12 cellular contexts compared by ENCODE assay signal in the genomic region with DNA sequence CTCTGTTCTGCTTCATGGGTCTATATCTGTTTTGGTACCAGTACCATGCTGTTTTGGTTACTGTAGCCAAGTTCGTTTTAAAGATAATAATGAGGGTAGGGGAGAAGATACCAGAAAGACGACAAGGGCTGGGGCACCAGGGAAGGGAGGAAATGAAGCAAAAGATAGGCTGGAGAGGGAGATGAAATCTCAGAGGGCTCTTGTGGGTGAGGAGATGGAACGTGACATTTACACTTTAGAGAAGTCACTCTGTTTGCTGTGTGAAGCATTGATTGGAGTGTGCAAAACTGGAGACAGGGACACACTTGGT. TPM values are rescaled to one million over a fixed set of nuclear protein-coding genes. Genes with fewer than 3 reads are reported as not detected.
DNase-seq lines count a peak whose midpoint lies in the region; ATAC-seq, FAIRE-seq and TF ChIP-seq lines count a peak whose summit lies in the region.
"Had no signal": no experiment of that assay in that cellular context is flagged by ENCODE, and none has a peak within 500 bp of the region (broad histone marks: within the 10 kb centered on the region; RNA-seq: fewer than 3 reads in every experiment).

No MANE protein-coding gene starts in this region.

- H3K9me1 ChIP-seq in K562 (ENCODE audit: control insufficient read depth, insufficient read depth, low read length), result no peaks in the 10 kb centered on the region

- peak overlapping the region; percentile 92 to 100 for H3K9ac ChIP-seq in K562 (ENCODE audit: insufficient read depth in 1 of 2, low read depth in 2 of 2, low read length in 2 of 2)
- H3K9ac ChIP-seq: BLaER1 treated with 17β-estradiol and CSF1 and Interleukin-3, amounts not matched to agents 10 nM and 100 nM had no signal

- peaks cover 2% of the 10 kb centered on the region for H3K27me3 Mint-ChIP-seq in GM23338 (ENCODE audit: insufficient read depth, low read depth, poor library complexity)
- no peaks in the 10 kb centered on the region for H3K27me3 Mint-ChIP-seq in nephron progenitor cell (ENCODE audit: low read depth, poor library complexity)

- H3K4me3 Mint-ChIP-seq in GM23338 (no peak overlapping the region), nephron progenitor cell (no peak overlapping the region)
- no peak overlapping the region for H3K4me3 Mint-ChIP-seq in stimulated activated effector memory CD8-positive, alpha-beta T cell treated with anti-CD3 and anti-CD28 coated beads, Interleukin-12 subunit alpha, Interleukin-12 subunit beta, amount 100 ng/mL, for 72 hours

- H3K9me3 ChIP-seq in K562 (replicated peaks; ENCODE audit: control insufficient read depth, insufficient read depth, low read depth, low read length), result no peaks in the 10 kb centered on the region; the same call in 1 of the 2 replicates
- H3K9me3 ChIP-seq: BLaER1 treated with 17β-estradiol and CSF1 and Interleukin-3, amounts not matched to agents 10 nM and 100 nM; Peyer's patch had no signal

- H3K4me2 ChIP-seq in GM23338 (no peak overlapping the region), K562 (ENCODE audit: insufficient read depth, low read length) (peak overlapping the region; percentile 98)

- H3K27ac ChIP-seq in GM23338 (ENCODE audit: low read depth) (no peak overlapping the region; the same call in 1 of the 2 replicates), K562 (ENCODE audit: extremely low read depth, low read depth, low read length) (peak overlapping the region; percentile 100)
- H3K27ac ChIP-seq: BLaER1 treated with 17β-estradiol and CSF1 and Interleukin-3, amounts not matched to agents 10 nM and 100 nM; Peyer's patch had no signal

- FAIRE-seq in K562 (lab: Jason Lieb, UNC), result no peak

- peaks cover 7% of the 10 kb centered on the region for H3K4me1 ChIP-seq in GM23338 (ENCODE audit: insufficient read depth)
- peaks cover 17 to 19% of the 10 kb centered on the region in 2 experiments; a peak in 3 of 5 replicates for H3K4me1 ChIP-seq in K562 (replicated peaks in 1 of 2; ENCODE audit: control insufficient read depth in 2 of 2, insufficient read depth in 2 of 2, low read length in 2 of 2)
- H3K4me1 ChIP-seq: Peyer's patch had no signal

- H3K9me3 Mint-ChIP-seq in GM23338, result no peaks in the 10 kb centered on the region
- no peaks in the 10 kb centered on the region for H3K9me3 Mint-ChIP-seq in nephron progenitor cell
- no peaks in the 10 kb centered on the region for H3K9me3 Mint-ChIP-seq in stimulated activated effector memory CD8-positive, alpha-beta T cell treated with anti-CD3 and anti-CD28 coated beads, Interleukin-12 subunit alpha, Interleukin-12 subunit beta, amount 100 ng/mL, for 72 hours

- H4K20me1 ChIP-seq in GM23338 (replicated peaks; ENCODE audit: insufficient read depth) (no peaks in the 10 kb centered on the region), K562 (replicated peaks; ENCODE audit: control insufficient read depth, insufficient read depth, low read length) (no peaks in the 10 kb centered on the region)
- H4K20me1 ChIP-seq: BLaER1 treated with 17β-estradiol and CSF1 and Interleukin-3, amounts not matched to agents 10 nM and 100 nM had no signal

- DNase-seq in GM23338 (ENCODE audit: low spot score) (no peak), OCI-M1 (lab: John Stamatoyannopoulos, UW) (peak; percentile 76), K562 (ENCODE audit: extremely low read depth in 1 of 4, low spot score in 3 of 4) (peak in 1 of 4 experiments; percentile 49), nephron progenitor cell (no peak)
- no peak for DNase-seq in stimulated activated effector memory CD8-positive, alpha-beta T cell treated with anti-CD3 and anti-CD28 coated beads, Interleukin-12 subunit alpha, Interleukin-12 subunit beta, amount 100 ng/mL, for 72 hours (ENCODE audit: low spot score in 2 of 2)
- DNase-seq: NCI-H1092 treated with DMSO at 0.1 percent for 48 hours, NCI-H1694, Peyer's patch, SIG-M5 had no signal

- BruUV-seq in K562 (replicated peaks; lab: Mats Ljungman, UMichigan), result no TSS peak

- H3K27me3 ChIP-seq in GM23338 (ENCODE audit: insufficient read depth), result no peaks in the 10 kb centered on the region
- H3K27me3 ChIP-seq in K562 (ENCODE audit: control insufficient read depth in 2 of 2, insufficient read depth in 2 of 2, low read length in 2 of 2), result no peaks in the 10 kb centered on the region
- H3K27me3 ChIP-seq: BLaER1 treated with 17β-estradiol and CSF1 and Interleukin-3, amounts not matched to agents 10 nM and 100 nM; Peyer's patch had no signal

- H2AFZ ChIP-seq in GM23338 (peak overlapping the region; percentile 87), K562 (ENCODE audit: low read depth, low read length) (peak overlapping the region; percentile 54)

- no peak for TF ChIP-seq EP300 in K562 (IDR thresholded peaks at IDR 0.05; ENCODE audit: low read length)

- H3K36me3 Mint-ChIP-seq in GM23338 (ENCODE audit: low read depth) (no peaks in the 10 kb centered on the region), nephron progenitor cell (ENCODE audit: low read depth) (no peaks in the 10 kb centered on the region)
- peaks cover 6% of the 10 kb centered on the region for H3K36me3 Mint-ChIP-seq in stimulated activated effector memory CD8-positive, alpha-beta T cell treated with anti-CD3 and anti-CD28 coated beads, Interleukin-12 subunit alpha, Interleukin-12 subunit beta, amount 100 ng/mL, for 72 hours

- WGBS in K562 (ENCODE audit: insufficient coverage, low coverage, missing lambda C conversion rate), result 0% methylated on average over 3 of the region's 3 CpGs

- H3K4me1 Mint-ChIP-seq in GM23338 (peaks cover 15% of the 10 kb centered on the region), nephron progenitor cell (peaks cover 28% of the 10 kb centered on the region)
- H3K4me1 Mint-ChIP-seq in stimulated activated effector memory CD8-positive, alpha-beta T cell treated with anti-CD3 and anti-CD28 coated beads, Interleukin-12 subunit alpha, Interleukin-12 subunit beta, amount 100 ng/mL, for 72 hours, result peaks cover 11% of the 10 kb centered on the region

- ATAC-seq in GM23338 (no peak), K562 (peak; percentile 8), GM19351 (IDR thresholded peaks at IDR 0.05; ENCODE audit: unreplicated experiment) (no peak), GM18511 (IDR thresholded peaks at IDR 0.05; ENCODE audit: unreplicated experiment) (no peak)
- ATAC-seq in stimulated activated effector memory CD8-positive, alpha-beta T cell treated with anti-CD3 and anti-CD28 coated beads, Interleukin-12 subunit alpha, Interleukin-12 subunit beta, amount 100 ng/mL, for 72 hours, result no peak

- POLR2A ChIA-PET in K562 (lab: Yijun Ruan, JAX), result no interaction called here

- CTCF ChIA-PET in K562 (lab: Yijun Ruan, JAX; ENCODE audit: low intra/inter-chr PET ratio), result no interaction called here

- no peak overlapping the region for H3K4me3 ChIP-seq in GM23338
- peak overlapping the region; percentile 48 for H3K4me3 ChIP-seq in K562
- H3K4me3 ChIP-seq: BLaER1 treated with 17β-estradiol and CSF1 and Interleukin-3, amounts not matched to agents 10 nM and 100 nM; Peyer's patch had no signal

- H3K36me3 ChIP-seq in GM23338 (ENCODE audit: insufficient read depth) (no peaks in the 10 kb centered on the region), K562 (ENCODE audit: control insufficient read depth, insufficient read depth, low read length) (no peaks in the 10 kb centered on the region; the same call in 2 of the 3 replicates)
- H3K36me3 ChIP-seq: BLaER1 treated with 17β-estradiol and CSF1 and Interleukin-3, amounts not matched to agents 10 nM and 100 nM; Peyer's patch had no signal

- TF ChIP-seq POLR2A in K562 (conservative IDR thresholded peaks at IDR 0.05), result no peak

- H3K79me2 ChIP-seq in GM23338 (replicated peaks; ENCODE audit: insufficient read depth), result no peaks in the 10 kb centered on the region
- peaks cover 19% of the 10 kb centered on the region for H3K79me2 ChIP-seq in K562 (ENCODE audit: control insufficient read depth, insufficient read depth, low read length)

- no peaks in the 10 kb centered on the region for H3F3A ChIP-seq in GM23338 (replicated peaks; ENCODE audit: low read depth)

- in situ Hi-C loops in K562 (cut with MboI), result no loop called here

- H3K9me2 ChIP-seq in GM23338 (ENCODE audit: insufficient read depth), result 0 out of 2 replicates have a peak, but pooled peaks cover 4% of the 10 kb centered on the region

- intact Hi-C loops in K562 (cut with micrococcal nuclease), result loop anchor here (1.0 to 5.0 kb wide), 2 partner anchors 8 to 773 kb away; no protein-coding TSS in a partner anchor

- no peak for TF ChIP-seq RAD21 in K562 (CRISPR knock-in tag; conservative IDR thresholded peaks at IDR 0.05 in 1 of 2, IDR thresholded peaks at IDR 0.05 in 1 of 2)

- H3K27ac Mint-ChIP-seq in GM23338 (no peak overlapping the region), nephron progenitor cell (peak overlapping the region; percentile 19)
- no peak overlapping the region for H3K27ac Mint-ChIP-seq in stimulated activated effector memory CD8-positive, alpha-beta T cell treated with anti-CD3 and anti-CD28 coated beads, Interleukin-12 subunit alpha, Interleukin-12 subunit beta, amount 100 ng/mL, for 72 hours

- no peak for TF ChIP-seq CTCF in GM23338 (conservative IDR thresholded peaks at IDR 0.05; ENCODE audit: low read depth in 2 of 2)
- no peak for TF ChIP-seq CTCF in K562 (IDR thresholded peaks at IDR 0.05 in 2 of 3, conservative IDR thresholded peaks at IDR 0.05 in 1 of 3; ENCODE audit: insufficient read depth in 2 of 3, low read depth in 1 of 3, low read length in 3 of 3)
- no peak for TF ChIP-seq CTCF in nephron progenitor cell (IDR thresholded peaks at IDR 0.05)

RNA-seq across cellular contexts. Expression of a gene that starts 33.5 kb away (rescaled TPM):
- total RNA-seq in GM23338 (2014; rRNA removed; shearing (Covaris generic)), result not detected in 2 replicates
- polyA plus RNA-seq in GM23338 (2016; fragmentation: Nextera tagmentation; extraction: Ambion mirVana) (not detected in 2 replicates), K562 (2011; rRNA removed) (not detected in 2 replicates), K562 (2014; fragmentation: Illumina TruSeq; extraction: Trizol) (not detected in 2 replicates), K562 (2014; fragmentation: Nextera tagmentation; extraction: Ambion mirVana) (not detected), K562 (2014; rRNA removed) (not detected in 2 replicates)
- total RNA-seq in K562 (2011; cell fraction: chromatin; rRNA removed; ENCODE audit: low replicate concordance), result not detected in 2 replicates
- total RNA-seq in K562 (2011; cell fraction: nucleolus; rRNA removed), result not detected in 2 replicates
- not detected in 2 replicates for total RNA-seq in K562 (2011; cell fraction: nucleoplasm; rRNA removed)
- total RNA-seq in K562 (2014; rRNA removed) (not detected in 2 replicates), K562 (2014; rRNA removed; fragmentation: Illumina TruSeq; extraction: Trizol) (not detected in 2 replicates), K562 (2015; rRNA removed; fragmentation: Illumina TruSeq; extraction: Trizol) (not detected in 2 replicates), K562 (2021) (not detected in 2 replicates)
- polyA plus RNA-seq in K562 (2011; cell fraction: cytosol; rRNA removed), result not detected in 2 replicates
- not detected in 2 replicates for polyA plus RNA-seq in K562 (2011; cell fraction: nucleus; rRNA removed)
- not detected in 2 replicates for polyA plus RNA-seq in K562 (2012)
- polyA minus RNA-seq in K562 (2011; rRNA and poly(A)+ RNA removed), result not detected in 2 replicates
- polyA minus RNA-seq in K562 (2011; cell fraction: cytosol; rRNA and poly(A)+ RNA removed), result not detected in 2 replicates
- polyA minus RNA-seq in K562 (2011; cell fraction: nucleus; rRNA and poly(A)+ RNA removed), result not detected in 2 replicates
- total RNA-seq: Peyer's patch had no signal

RNA-seq across cellular contexts. Expression of a gene that starts 41.4 kb away (rescaled TPM):
- not detected in 2 replicates for total RNA-seq in GM23338 (2014; rRNA removed; shearing (Covaris generic))
- polyA plus RNA-seq in GM23338 (2016; fragmentation: Nextera tagmentation; extraction: Ambion mirVana), result not detected in 2 replicates
- not detected in 2 replicates for total RNA-seq in K562 (2011; cell fraction: chromatin; rRNA removed; ENCODE audit: low replicate concordance)
- not detected in 2 replicates for total RNA-seq in K562 (2011; cell fraction: nucleolus; rRNA removed)
- total RNA-seq in K562 (2011; cell fraction: nucleoplasm; rRNA removed), result not detected in 2 replicates
- not detected in 2 replicates for total RNA-seq in K562 (2014; rRNA removed)
- total RNA-seq in K562 (2014; rRNA removed; fragmentation: Illumina TruSeq; extraction: Trizol), result not detected in 2 replicates
- total RNA-seq in K562 (2015; rRNA removed; fragmentation: Illumina TruSeq; extraction: Trizol), result not detected in 2 replicates
- total RNA-seq in K562 (2021), result not detected in 2 replicates
- polyA plus RNA-seq in K562 (2011; rRNA removed), result not detected in 2 replicates
- not detected in 2 replicates for polyA plus RNA-seq in K562 (2011; cell fraction: cytosol; rRNA removed)
- not detected in 2 replicates for polyA plus RNA-seq in K562 (2011; cell fraction: nucleus; rRNA removed)
- not detected in 2 replicates for polyA plus RNA-seq in K562 (2012)
- not detected in 2 replicates for polyA plus RNA-seq in K562 (2014; fragmentation: Illumina TruSeq; extraction: Trizol)
- not detected for polyA plus RNA-seq in K562 (2014; fragmentation: Nextera tagmentation; extraction: Ambion mirVana)
- not detected in 2 replicates for polyA plus RNA-seq in K562 (2014; rRNA removed)
- polyA minus RNA-seq in K562 (2011; rRNA and poly(A)+ RNA removed), result not detected in 2 replicates
- polyA minus RNA-seq in K562 (2011; cell fraction: cytosol; rRNA and poly(A)+ RNA removed), result not detected in 2 replicates
- not detected in 2 replicates for polyA minus RNA-seq in K562 (2011; cell fraction: nucleus; rRNA and poly(A)+ RNA removed)
- total RNA-seq: Peyer's patch had no signal
